28 cellular contexts compared by ENCODE assay signal in genomic region chr11:10797561-10797960, GRCh38. TPM values are rescaled to one million over a fixed set of nuclear protein-coding genes. Genes with fewer than 3 reads are reported as not detected.
A peak's percentile ranks its signal among the peaks of the same experiment; 100 is the strongest.
DNase-seq lines count a peak whose midpoint lies in the region; ATAC-seq and TF ChIP-seq lines count a peak whose summit lies in the region.
"Had no signal": no experiment of that assay in that cellular context is flagged by ENCODE, and none has a peak within 500 bp of the region (broad histone marks: within the 10 kb centered on the region; RNA-seq: fewer than 3 reads in every experiment).

No MANE protein-coding gene starts in this region.

- H3K14ac ChIP-seq in IMR-90 (replicated peaks; ENCODE audit: low read depth, low read length), result no peak overlapping the region

- H3K9ac ChIP-seq in IMR-90 (ENCODE audit: low read depth, low read length) (no peak overlapping the region), SK-N-MC (ENCODE audit: insufficient read length) (no peak overlapping the region)

- H2BK20ac ChIP-seq in IMR-90 (ENCODE audit: low read depth, low read length), result no peak overlapping the region

- peaks cover 23 to 30% of the 10 kb centered on the region in 2 experiments for H3K79me1 ChIP-seq in IMR-90 (ENCODE audit: low read depth in 1 of 2, low read length in 2 of 2)

- DNase-seq in AML-193 (lab: John Stamatoyannopoulos, UW), result peak; percentile 89 to 95
- no peak for DNase-seq in IMR-90
- no peak for DNase-seq in SK-N-MC (ENCODE audit: low read depth, low spot score)
- peak; percentile 28 for DNase-seq in fibroblast of gingiva (ENCODE audit: low read depth)
- DNase-seq in T-helper 17 cell, result no peak
- no peak for DNase-seq in DMS79 treated with DMSO at 0.1 percent for 48 hours (lab: John Stamatoyannopoulos, UW)
- no peak for DNase-seq in activated CD4-positive, alpha-beta T cell treated with anti-CD3 and anti-CD28 coated beads, Interleukin-2, amount 50 U/mL, for 1 hour
- DNase-seq in activated CD8-positive, alpha-beta memory T cell treated with anti-CD3 and anti-CD28 coated beads, Interleukin-2, amount 50 U/mL, for 48 hours, result no peak
- DNase-seq: activated CD4-positive, alpha-beta T cell treated with anti-CD3 and anti-CD28 coated beads, Interleukin-2, amount 10 ng/mL, durations not matched to agents 24 days and 14 days; activated naive CD4-positive, alpha-beta T cell treated with anti-CD3 and anti-CD28 coated beads, Interleukin-2, amount 10 ng/mL, durations not matched to agents 7 days and 5 days; amniotic stem cell; brain microvascular endothelial cell; DMS79; HCEC 1CT; kidney; lower lobe of right lung; natural killer cell; NCI-H1436 treated with DMSO at 0.1 percent for 48 hours; NCI-H2107; NCI-H446; NCI-H774; OCI-M1; stimulated activated CD4-positive, alpha-beta T cell treated with anti-CD3 and anti-CD28 coated beads, Interleukin-1b, Interleukin-23, amount 100 ng/mL, for 48 hours; tibial artery; WERI-Rb-1 had no signal

- no peak overlapping the region for H2AK9ac ChIP-seq in IMR-90 (replicated peaks; ENCODE audit: low read depth, low read length, poor library complexity)

- no peak overlapping the region for H3K27ac Mint-ChIP-seq in T-helper 17 cell
- H3K27ac Mint-ChIP-seq: B cell had no signal

- peaks cover 55% of the 10 kb centered on the region for H4K20me1 ChIP-seq in IMR-90 (ENCODE audit: insufficient read depth, low read length)

- no peak overlapping the region for H3K56ac ChIP-seq in IMR-90 (ENCODE audit: extremely low read depth, insufficient read depth, low read length)

- no peak for TF ChIP-seq RAD21 in IMR-90 (IDR thresholded peaks at IDR 0.05; ENCODE audit: low read length)

- WGBS in IMR-90 (ENCODE audit: extremely low coverage in 2 of 2, insufficient read length in 1 of 2), 2 experiments, result 100% methylated on average over 3 of the region's 3 CpGs; no CpG with 5 or more reads in 1 of the 2 experiments

- H3K9me3 ChIP-seq in IMR-90 (ENCODE audit: control insufficient read depth, insufficient read depth, low read length), result no peaks in the 10 kb centered on the region
- no peaks in the 10 kb centered on the region for H3K9me3 ChIP-seq in SK-N-MC (ENCODE audit: low read depth, low read length)
- no peaks in the 10 kb centered on the region for H3K9me3 ChIP-seq in T-helper 17 cell (ENCODE audit: control insufficient read depth, low read length, poor library complexity, severe bottlenecking)
- H3K9me3 ChIP-seq: A549, lower lobe of right lung, tibial artery had no signal

- H3K4me1 ChIP-seq in IMR-90 (ENCODE audit: control insufficient read depth, insufficient read depth, low read length), result no peaks in the 10 kb centered on the region

- no peak overlapping the region for H3K18ac ChIP-seq in IMR-90 (ENCODE audit: low read depth, low read length)

- BruUV-seq in IMR-90 (replicated peaks; lab: Mats Ljungman, UMichigan), result no TSS peak

- H3K4ac ChIP-seq in IMR-90 (ENCODE audit: low read depth, low read length), result no peak overlapping the region

- in situ Hi-C loops in IMR-90 (cut with MboI; ENCODE audit: low sequenced_read_pairs), result loop anchor here (5.0 to 25.0 kb wide), 2 partner anchors 135 to 1465 kb away; no protein-coding TSS in a partner anchor

- H3K23ac ChIP-seq in IMR-90 (ENCODE audit: low read depth, low read length), result no peak overlapping the region

- H4K91ac ChIP-seq in IMR-90 (ENCODE audit: insufficient read depth, low read depth, low read length), result no peak overlapping the region

- peaks cover 6% of the 10 kb centered on the region for H3K36me3 Mint-ChIP-seq in T-helper 17 cell (ENCODE audit: low read depth)

- POLR2A ChIA-PET in IMR-90 (lab: Charles Lee; ENCODE audit: unreplicated experiment), result no interaction called here

- no peaks in the 10 kb centered on the region for H3K27me3 ChIP-seq in IMR-90 (ENCODE audit: control insufficient read depth, insufficient read depth, low read length)
- H3K27me3 ChIP-seq: brain microvascular endothelial cell, tibial artery had no signal

- no peaks in the 10 kb centered on the region for H3K9me1 ChIP-seq in IMR-90 (ENCODE audit: insufficient read depth, low read length)

- no peak overlapping the region for H2BK15ac ChIP-seq in IMR-90 (ENCODE audit: low read depth, low read length)

- H3K4me1 Mint-ChIP-seq in T-helper 17 cell, result peaks cover 56% of the 10 kb centered on the region

- TF ChIP-seq POLR2A in IMR-90 (IDR thresholded peaks at IDR 0.05; ENCODE audit: low read depth, low read length), result no peak

- dilution Hi-C loops in IMR-90 (cut with HindIII; ENCODE audit: low sequenced_read_pairs, unreplicated experiment), result no loop called here

- no peak overlapping the region for H4K8ac ChIP-seq in IMR-90 (ENCODE audit: low read depth in 2 of 2, low read length in 2 of 2)

- no peak overlapping the region for H2AFZ ChIP-seq in IMR-90 (replicated peaks; ENCODE audit: low read length, poor library complexity)

- peaks cover 5% of the 10 kb centered on the region for H3K27me3 Mint-ChIP-seq in T-helper 17 cell
- H3K27me3 Mint-ChIP-seq: B cell had no signal

- no peak overlapping the region for H2BK120ac ChIP-seq in IMR-90 (ENCODE audit: low read depth, low read length)

- H4K5ac ChIP-seq in IMR-90 (ENCODE audit: low read depth, low read length), result no peak overlapping the region

- H2BK5ac ChIP-seq in IMR-90 (ENCODE audit: low read depth, low read length, poor library complexity, severe bottlenecking), result no peak overlapping the region

- H2AK5ac ChIP-seq in IMR-90 (ENCODE audit: low read depth, low read length), result no peak overlapping the region

- H3K27ac ChIP-seq in IMR-90 (ENCODE audit: insufficient read depth, low read length) (no peak overlapping the region), SK-N-MC (peak overlapping the region; percentile 49; the same call in 1 of the 2 replicates)
- H3K27ac ChIP-seq: A549, brain microvascular endothelial cell, lower lobe of right lung, tibial artery, WERI-Rb-1 had no signal

- H3K4me2 ChIP-seq in IMR-90 (ENCODE audit: low read depth, low read length), result no peak overlapping the region
- H3K4me2 ChIP-seq: A549 had no signal

- H3K4me3 ChIP-seq in IMR-90 (ENCODE audit: insufficient read depth, low read depth, low read length) (no peak overlapping the region), SK-N-MC (no peak overlapping the region)
- H3K4me3 ChIP-seq: A549, lower lobe of right lung, tibial artery had no signal

- no peak overlapping the region for H3K4me3 Mint-ChIP-seq in T-helper 17 cell
- H3K4me3 Mint-ChIP-seq: activated CD4-positive, alpha-beta T cell treated with anti-CD3 and anti-CD28 coated beads, Interleukin-2, amount 10 ng/mL, durations not matched to agents 24 days and 14 days; activated naive CD4-positive, alpha-beta T cell treated with anti-CD3 and anti-CD28 coated beads, Interleukin-2, amount 10 ng/mL, durations not matched to agents 7 days and 5 days; B cell; natural killer cell had no signal

- no peak for TF ChIP-seq CTCF in IMR-90 (conservative IDR thresholded peaks at IDR 0.05; ENCODE audit: low read depth, low read length)

- CTCF ChIA-PET in IMR-90 (lab: Yijun Ruan, JAX), result interaction anchor here (1.0 to 1.7 kb wide), 2 partner anchors 109 to 990 kb away, joined by 4 to 5 read pairs; no protein-coding TSS in a partner anchor

- H3K36me3 ChIP-seq in IMR-90 (ENCODE audit: control insufficient read depth, insufficient read depth, low read length) (peaks cover 58% of the 10 kb centered on the region), SK-N-MC (ENCODE audit: insufficient read depth, low read length) (peaks cover 66% of the 10 kb centered on the region)

- intact Hi-C loops in IMR-90 (cut with micrococcal nuclease), result no loop called here

- ATAC-seq in IMR-90 (ENCODE audit: low read depth), result no peak
- ATAC-seq in T-helper 17 cell, result no peak
- ATAC-seq: A549, lower lobe of right lung, SK-N-SH treated with all-trans-retinoic acid at 6 μM for 48 hours had no signal

TF ChIP-seq in IMR-90, 13 proteins besides CTCF, POLR2A, EP300 and RAD21:
- no peak for TF ChIP-seq BHLHE40 (IDR thresholded peaks at IDR 0.05; ENCODE audit: low read depth, low read length)
- TF ChIP-seq USF2 (IDR thresholded peaks at IDR 0.05; ENCODE audit: low read depth, low read length), result no peak
- TF ChIP-seq MXI1 (IDR thresholded peaks at IDR 0.05; ENCODE audit: borderline replicate concordance, low read depth, low read length), result no peak
- TF ChIP-seq CEBPB (IDR thresholded peaks at IDR 0.05; ENCODE audit: low read depth, low read length), result 0 out of 2 replicates have a peak, but pooled peaks have one; percentile 8
- no peak for TF ChIP-seq RFX5 (IDR thresholded peaks at IDR 0.05; ENCODE audit: low read depth, low read length)
TF ChIP-seq in IMR-90: peak in this region for 1.

RNA-seq across cellular contexts. Expression of gene EIF4G2, which starts 11.2 kb away (rescaled TPM):
- total RNA-seq in IMR-90 (2012; rRNA removed), result 1,144 and 1,216 TPM in 2 replicates
- 439 and 492 TPM in 2 replicates for polyA plus RNA-seq in IMR-90 (2012; rRNA removed)
- polyA plus RNA-seq in IMR-90 (2012; cell fraction: cytosol; rRNA removed), result 108 and 148 TPM in 2 replicates
- 62.0 and 539 TPM in 2 replicates for polyA plus RNA-seq in IMR-90 (2012; cell fraction: nucleus; rRNA removed; ENCODE audit: low replicate concordance)
- total RNA-seq in T-helper 17 cell, result 100 to 1,000 TPM; 819 to 942 TPM

RNA-seq across cellular contexts. Expression of gene CTR9, which starts 46.5 kb away (rescaled TPM):
- 37.1 and 38.3 TPM in 2 replicates for total RNA-seq in IMR-90 (2012; rRNA removed)
- 14.4 and 16.8 TPM in 2 replicates for polyA plus RNA-seq in IMR-90 (2012; rRNA removed)
- polyA plus RNA-seq in IMR-90 (2012; cell fraction: cytosol; rRNA removed), result 3.8 and 5.1 TPM in 2 replicates
- polyA plus RNA-seq in IMR-90 (2012; cell fraction: nucleus; rRNA removed; ENCODE audit: low replicate concordance), result 2.1 and 10.6 TPM in 2 replicates
- total RNA-seq in T-helper 17 cell, result 10 to 100 TPM; 27.3 to 28.8 TPM

Comparison
In these comparisons a context has a peak if more than half of its experiments do, and no peak if none do; other contexts are left out.
1. DNase-seq: peak in AML-193 (2 of 2) and fibroblast of gingiva (single experiment); none in IMR-90 (single experiment), SK-N-MC (single experiment), T-helper 17 cell (0 of 3), DMS79 treated with DMSO at 0.1 percent for 48 hours (single experiment), activated CD4-positive, alpha-beta T cell treated with anti-CD3 and anti-CD28 coated beads, Interleukin-2, amount 50 U/mL, for 1 hour (single experiment) and activated CD8-positive, alpha-beta memory T cell treated with anti-CD3 and anti-CD28 coated beads, Interleukin-2, amount 50 U/mL, for 48 hours (single experiment).